In the genomic region with DNA sequence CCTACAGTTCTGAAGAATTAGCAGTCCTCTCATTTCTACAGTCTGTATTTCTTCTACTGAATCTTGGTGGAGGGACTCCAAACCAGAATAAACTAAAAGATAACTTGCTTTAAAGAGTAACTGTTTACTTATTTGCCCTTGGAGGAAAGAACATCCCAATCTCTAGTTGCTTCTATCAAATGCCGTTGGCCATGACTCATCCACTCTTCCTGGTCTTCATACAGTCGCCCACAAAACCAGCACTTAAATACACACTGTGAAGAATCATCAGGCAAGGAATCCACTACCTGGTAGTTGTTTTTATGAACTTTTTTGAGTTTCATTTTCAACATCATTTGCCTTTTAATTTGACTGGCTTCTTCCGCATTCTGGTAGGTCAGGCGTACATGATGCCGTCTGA, we compare ENCODE assay signal across 13 cellular contexts.
"Had no signal": no experiment of that assay in that cellular context is flagged by ENCODE, and none has a peak within 500 bp of the region (broad histone marks: within the 10 kb centered on the region; RNA-seq: fewer than 3 reads in every experiment).

No MANE protein-coding gene starts in this region.

- ATAC-seq: activated CD4-positive, CD25-positive, alpha-beta regulatory T cell treated with anti-CD3 and anti-CD28 coated beads, Interleukin-2, amount 50 U/mL, for 24 hours; esophagus mucosa; left lung; right lobe of liver; stimulated activated memory B cell treated with anti-CD40 and anti-IgM and Interleukin-4, amounts not matched to agents 10 μg/mL and 1 μg/mL and 100 μg/mL, for 72 hours had no signal

- H3K4me3 ChIP-seq: left lung, right lobe of liver, spleen had no signal

- H3K9me3 ChIP-seq: right lobe of liver had no signal

- H3K4me1 ChIP-seq: left lung, right lobe of liver, spleen had no signal

- H3K27ac ChIP-seq: left lung, right lobe of liver, spleen had no signal

- DNase-seq: activated naive CD4-positive, alpha-beta T cell treated with anti-CD3 and anti-CD28 coated beads, Interleukin-2, amount 50 U/mL, for 16 hours; amygdala; cerebellar nuclear complex; left lung; occipital lobe; right lobe of liver; spleen; stimulated activated CD4-positive, alpha-beta T cell treated with anti-CD3 and anti-CD28 coated beads, Interleukin-1b, Interleukin-23, amount 100 ng/mL, for 48 hours; substantia nigra; trophoblast cell had no signal

- H3K27me3 ChIP-seq: left lung, right lobe of liver, spleen had no signal
